In the genomic region with DNA sequence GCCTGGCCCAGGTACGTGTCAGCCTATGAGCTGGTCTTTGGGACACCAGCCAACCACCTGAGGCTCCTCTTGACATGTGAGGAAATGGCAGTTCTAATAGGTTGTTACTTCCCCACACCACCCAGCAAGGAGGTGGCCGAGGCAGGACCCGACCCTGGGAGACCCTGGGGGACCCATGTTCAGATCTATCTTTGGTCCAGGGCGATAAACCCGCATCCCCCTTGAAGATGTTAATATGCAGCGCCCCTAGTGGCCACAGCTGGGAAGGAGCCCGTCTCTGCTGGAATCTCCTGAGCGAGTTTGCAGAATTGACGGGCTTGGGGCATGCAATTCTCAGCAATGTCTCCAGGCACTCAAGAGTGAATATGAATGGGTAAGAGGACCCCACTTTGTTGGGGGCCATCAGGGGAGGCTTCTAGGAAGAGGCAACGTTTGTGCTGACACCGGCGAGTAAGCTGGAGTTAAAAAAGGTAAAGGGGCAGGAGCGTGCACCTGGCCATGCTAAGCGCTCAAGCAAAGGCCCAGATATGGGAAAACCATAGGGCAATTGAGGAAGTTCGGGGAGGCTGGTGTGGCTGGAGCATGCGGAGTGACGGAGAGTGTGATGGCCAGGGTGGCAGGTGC, we compare ENCODE assay signal across 8 cellular contexts. TPM values are rescaled to one million over a fixed set of nuclear protein-coding genes. Genes with fewer than 3 reads are reported as not detected.
DNase-seq lines count a peak whose midpoint lies in the region; ATAC-seq and TF ChIP-seq lines count a peak whose summit lies in the region.

No MANE protein-coding gene starts in this region.

- no peak overlapping the region for H3K27ac ChIP-seq in SJSA1
- no peak overlapping the region for H3K27ac ChIP-seq in foreskin keratinocyte
- no peak overlapping the region for H3K27ac ChIP-seq in ovary

- TF ChIP-seq CTCF in CD14-positive monocyte (IDR thresholded peaks at IDR 0.05) (peak; percentile 97), foreskin keratinocyte (conservative IDR thresholded peaks at IDR 0.05) (peak; percentile 74), ovary (IDR thresholded peaks at IDR 0.05) (peak; percentile 58 to 80 (median 68)), type B pancreatic cell (conservative IDR thresholded peaks at IDR 0.05) (peak; percentile 93)

- no peak for TF ChIP-seq POLR2A in ovary (IDR thresholded peaks at IDR 0.05)

- intact Hi-C loops in CD14-positive monocyte (cut with micrococcal nuclease) (loop anchor here (5.0 to 10.0 kb wide), 4 partner anchors 36 to 224 kb away; partner anchors contain the start of gene MARCHF2 (in 1 of the 2)), ovary (cut with DNase I) (no loop called here)

- H3K4me3 ChIP-seq in SJSA1 (no peak overlapping the region), ovary (no peak overlapping the region)

- H3K9me3 Mint-ChIP-seq in CD14-positive monocyte (peaks cover 0 to 6% (median 0%) of the 10 kb centered on the region in 7 donors), type B pancreatic cell (no peaks in the 10 kb centered on the region)

- TF ChIP-seq EP300 in ovary (IDR thresholded peaks at IDR 0.05): no peak

- H3K27me3 Mint-ChIP-seq in CD14-positive monocyte (ENCODE audit: low read depth in 3 of 3): peaks cover 0 to 2% (median 2%) of the 10 kb centered on the region in 3 donors
- peaks cover 24% of the 10 kb centered on the region for H3K27me3 Mint-ChIP-seq in type B pancreatic cell

- H3K9me3 ChIP-seq in SJSA1 (replicated peaks): no peaks in the 10 kb centered on the region
- H3K9me3 ChIP-seq in ovary: no peaks in the 10 kb centered on the region

- H3K4me1 ChIP-seq in SJSA1 (replicated peaks): peaks cover 33% of the 10 kb centered on the region
- no peaks in the 10 kb centered on the region for H3K4me1 ChIP-seq in foreskin keratinocyte
- H3K4me1 ChIP-seq in ovary (ENCODE audit: insufficient read depth): no peaks in the 10 kb centered on the region

- peaks cover 27 to 30% of the 10 kb centered on the region in 2 donors for H3K36me3 Mint-ChIP-seq in CD14-positive monocyte
- H3K36me3 Mint-ChIP-seq in type B pancreatic cell: no peaks in the 10 kb centered on the region

- H3K27me3 ChIP-seq in SJSA1 (replicated peaks) (no peaks in the 10 kb centered on the region), foreskin keratinocyte (no peaks in the 10 kb centered on the region), ovary (no peaks in the 10 kb centered on the region)

- 17 to 19% (median 17%) methylated on average over 17 of the region's 17 CpGs for whole genome bisulfite sequencing in ovary, 3 donors

- DNase-seq in CD14-positive monocyte (ENCODE audit: low spot score) (peak; percentile 69), SJSA1 (ENCODE audit: low read depth in 1 of 2, low spot score in 2 of 2) (peak; percentile 61 to 79), foreskin keratinocyte (peak in 1 of 2 donors; percentile 10), ovary (peak; percentile 59 to 82 (median 78)), type B pancreatic cell (ENCODE audit: extremely low spot score, unreplicated experiment) (peak; percentile 83)
- DNase-seq in activated T-helper 9 cell treated with anti-CD3 and anti-CD28 coated beads, Interleukin-2, amount 50 U/mL, for 16 hours (ENCODE audit: low read depth): peak; percentile 76

- no peaks in the 10 kb centered on the region for H3K36me3 ChIP-seq in SJSA1
- H3K36me3 ChIP-seq in ovary: no peaks in the 10 kb centered on the region

- H3K27ac Mint-ChIP-seq in CD14-positive monocyte: peak overlapping the region; percentile 36 to 99 (median 72)
- H3K27ac Mint-ChIP-seq in type B pancreatic cell: peak overlapping the region; percentile 3

- ATAC-seq in HG03442 (IDR thresholded peaks at IDR 0.05; ENCODE audit: unreplicated experiment) (peak; percentile 41), foreskin keratinocyte (peak; percentile 28), GM21381 (IDR thresholded peaks at IDR 0.05; ENCODE audit: unreplicated experiment) (no peak)

- H3K4me1 Mint-ChIP-seq in CD14-positive monocyte (peaks cover 48% of the 10 kb centered on the region), type B pancreatic cell (ENCODE audit: unreplicated experiment) (peaks cover 8% of the 10 kb centered on the region)

- peak overlapping the region in 1 of 2 donors; percentile 87 for H3K4me3 Mint-ChIP-seq in CD14-positive monocyte
- no peak overlapping the region for H3K4me3 Mint-ChIP-seq in type B pancreatic cell

RNA-seq across cellular contexts. Expression of gene MYO1F, which starts 1.5 kb away (rescaled TPM):
- polyA plus RNA-seq in CD14-positive monocyte (100 to 1,000 TPM; 121 to 197 TPM), foreskin keratinocyte (0.10 and 0.17 TPM in 2 replicates), ovary (1 to 10 TPM; 4.0 to 7.8 TPM)
- total RNA-seq in SJSA1 (2014; rRNA removed; shearing (Covaris generic)): 0.37 and 0.94 TPM in 2 replicates
- total RNA-seq in foreskin keratinocyte (0.07 and 0.11 TPM in 2 replicates), ovary (10 to 100 TPM in 2 of 7 donors, 1 to 10 TPM in 5; 3.5 to 13.6 (median 5.4) TPM), type B pancreatic cell (ENCODE audit: low replicate concordance) (0.14 and 0.64 TPM in 2 replicates)

RNA-seq across cellular contexts. Expression of gene ADAMTS10, which starts 31.8 kb away (rescaled TPM):
- polyA plus RNA-seq in CD14-positive monocyte (not detected), foreskin keratinocyte (not detected in 2 replicates), ovary (10 to 100 TPM in 1 of 2 donors, 1 to 10 TPM in 1; 6.2 to 37.5 TPM)
- total RNA-seq in SJSA1 (2014; rRNA removed; shearing (Covaris generic)): 6.0 and 6.3 TPM in 2 replicates
- total RNA-seq in foreskin keratinocyte (not detected in 2 replicates), ovary (10 to 100 TPM; 22.4 to 49.3 (median 37.4) TPM), type B pancreatic cell (ENCODE audit: low replicate concordance) (6.4 and 59.2 TPM in 2 replicates)

RNA-seq across cellular contexts. Expression of gene NFILZ, which starts 51.7 kb away (rescaled TPM):
- not detected for polyA plus RNA-seq in CD14-positive monocyte
- not detected in 2 replicates for total RNA-seq in SJSA1 (2014; rRNA removed; shearing (Covaris generic))
- not detected in 2 replicates for total RNA-seq in foreskin keratinocyte
- polyA plus RNA-seq in foreskin keratinocyte: not detected in 2 replicates
- not detected for total RNA-seq in ovary
- polyA plus RNA-seq in ovary: not detected
- not detected in 2 replicates for total RNA-seq in type B pancreatic cell (ENCODE audit: low replicate concordance)

Comparison
In these comparisons a context has a peak if more than half of its experiments do, and no peak if none do; other contexts are left out.
1. intact Hi-C loops: an anchor here in CD14-positive monocyte (5.0 to 10.0 kb wide); none called in ovary.